In genomic region chr7:96709381-96710228, GRCh38 we compare ENCODE assay signal across 1 cellular context.
A peak's percentile ranks its signal among the peaks of the same experiment; 100 is the strongest.
TF ChIP-seq lines count a peak whose summit lies in the region.

Gene SEM1 (minus strand): TSS chr7:96709846. CDS start chr7:96709763, 83 bp downstream.

TF ChIP-seq in HepG2, 621 proteins besides CTCF, POLR2A, EP300 and RAD21 (continued from another document and continues in another):
- TF ChIP-seq ZNF362 (CRISPR knock-in tag; IDR thresholded peaks at IDR 0.05; ENCODE audit: borderline replicate concordance), result peak; percentile 92
- TF ChIP-seq CSRNP1 (CRISPR knock-in tag; IDR thresholded peaks at IDR 0.05), result no peak
- 0 out of 2 replicates have a peak, but pooled peaks have one; percentile 36 for TF ChIP-seq ZNF281 (CRISPR knock-in tag; IDR thresholded peaks at IDR 0.05; ENCODE audit: borderline replicate concordance)
- TF ChIP-seq ZNF709 (CRISPR knock-in tag; IDR thresholded peaks at IDR 0.05), result no peak
- 0 out of 2 replicates have a peak, but pooled peaks have one; percentile 54 for TF ChIP-seq PAWR (CRISPR knock-in tag; IDR thresholded peaks at IDR 0.05; ENCODE audit: borderline replicate concordance)
- no peak for TF ChIP-seq DZIP1 (CRISPR knock-in tag; IDR thresholded peaks at IDR 0.05)
- TF ChIP-seq ZUFSP (CRISPR knock-in tag; IDR thresholded peaks at IDR 0.05; ENCODE audit: borderline replicate concordance), result no peak
- TF ChIP-seq FIP1L1 (IDR thresholded peaks at IDR 0.05; ENCODE audit: borderline replicate concordance, insufficient read depth, low read depth, low read length), result no peak
- no peak for TF ChIP-seq ZNF101 (CRISPR knock-in tag; IDR thresholded peaks at IDR 0.05; ENCODE audit: borderline replicate concordance, low read depth)
- peak; percentile 97 for TF ChIP-seq POLR2G (IDR thresholded peaks at IDR 0.05; ENCODE audit: low read depth, low read length)
- TF ChIP-seq STAT6 (CRISPR knock-in tag; IDR thresholded peaks at IDR 0.05; ENCODE audit: borderline replicate concordance), result no peak
- TF ChIP-seq ZNF512B (CRISPR knock-in tag; IDR thresholded peaks at IDR 0.05; ENCODE audit: borderline replicate concordance), result no peak
- no peak for TF ChIP-seq ZSCAN30 (CRISPR knock-in tag; IDR thresholded peaks at IDR 0.05)
- TF ChIP-seq SNAPC2 (CRISPR knock-in tag; IDR thresholded peaks at IDR 0.05), result peak; percentile 33; the same call in 1 of the 2 replicates
- TF ChIP-seq TARDBP (CRISPR knock-in tag; IDR thresholded peaks at IDR 0.05), result peak; percentile 65; the same call in 1 of the 2 replicates
- TF ChIP-seq TIGD3 (CRISPR knock-in tag; IDR thresholded peaks at IDR 0.05; ENCODE audit: borderline replicate concordance), result no peak
- no peak for TF ChIP-seq PLSCR1 (CRISPR knock-in tag; IDR thresholded peaks at IDR 0.05; ENCODE audit: borderline replicate concordance)
- no peak; the same call in none of the 2 replicates for TF ChIP-seq CREB1 (IDR thresholded peaks at IDR 0.05)
- peak; percentile 93 for TF ChIP-seq CREB1 (CRISPR knock-in tag; IDR thresholded peaks at IDR 0.05)
- TF ChIP-seq RARA (CRISPR knock-in tag; IDR thresholded peaks at IDR 0.05), result 0 out of 2 replicates have a peak, but pooled peaks have one; percentile 10
- TF ChIP-seq SRSF9 (IDR thresholded peaks at IDR 0.05; ENCODE audit: borderline replicate concordance, insufficient read depth, low read depth, low read length, poor library complexity, severe bottlenecking), result no peak
- TF ChIP-seq DMTF1 (CRISPR knock-in tag; IDR thresholded peaks at IDR 0.05), result no peak
- no peak for TF ChIP-seq ZNF841 (CRISPR knock-in tag; IDR thresholded peaks at IDR 0.05; ENCODE audit: borderline replicate concordance)
- no peak for TF ChIP-seq ZEB1 (IDR thresholded peaks at IDR 0.05; ENCODE audit: insufficient replicate concordance, low read depth)
- no peak for TF ChIP-seq PBX2 (CRISPR knock-in tag; IDR thresholded peaks at IDR 0.05)
- TF ChIP-seq ZNF468 (CRISPR knock-in tag; IDR thresholded peaks at IDR 0.05), result no peak
- TF ChIP-seq ZFP36 (IDR thresholded peaks at IDR 0.05; ENCODE audit: borderline replicate concordance, low read depth, low read length, partially characterized antibody), result no peak
